In the genomic region with DNA sequence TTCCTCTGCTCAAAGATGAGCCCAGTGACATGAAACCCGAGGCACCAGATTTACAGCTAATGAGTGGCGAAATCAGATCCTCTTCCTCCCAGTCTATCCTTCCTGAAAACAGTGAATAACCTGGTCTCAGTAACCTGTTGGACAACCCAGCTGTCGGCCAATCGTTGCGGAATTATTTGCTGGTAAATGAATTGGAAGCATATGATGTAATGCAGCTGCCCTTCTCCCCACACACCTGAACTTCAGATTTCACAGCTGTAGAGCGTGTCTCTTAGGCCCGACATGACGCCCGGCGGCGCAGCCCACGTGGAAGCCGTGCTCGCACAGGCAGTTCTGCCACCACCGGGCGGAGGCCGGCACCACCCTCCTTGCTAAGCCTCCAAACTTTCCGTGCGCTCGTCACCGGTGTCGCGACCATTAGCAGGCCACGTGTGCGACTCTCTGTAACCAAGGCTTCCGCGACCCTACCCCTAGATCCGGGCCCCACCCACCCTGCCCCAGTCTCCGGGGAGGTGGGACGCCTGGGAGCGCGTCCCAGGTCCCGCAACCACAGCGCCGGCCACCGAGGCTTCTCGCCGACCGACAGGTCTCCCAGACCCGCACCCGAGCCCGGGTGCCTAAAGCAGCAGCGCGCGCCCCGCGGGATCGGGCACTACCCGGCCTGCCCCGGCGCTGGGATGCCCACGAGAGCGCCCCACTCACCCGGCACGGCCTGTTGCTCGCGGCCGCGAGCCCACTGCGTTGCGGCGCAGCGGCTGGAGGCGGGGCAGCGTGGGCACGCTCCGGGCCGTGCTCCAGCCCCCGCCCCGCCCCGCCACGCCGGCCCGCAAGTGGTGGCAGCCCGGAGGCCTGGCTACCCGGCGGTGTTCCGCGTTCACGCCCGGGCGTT, we compare ENCODE assay signal across 8 cellular contexts. TPM values are rescaled to one million over a fixed set of nuclear protein-coding genes. Genes with fewer than 3 reads are reported as not detected.
A peak's percentile ranks its signal among the peaks of the same experiment; 100 is the strongest.
DNase-seq lines count a peak whose midpoint lies in the region; TF ChIP-seq lines count a peak whose summit lies in the region.

Gene RIOX2 (minus strand): TSS at position 753 of the 889 bp plus-strand sequence. CDS start 4,838 bp downstream, outside the sequence.

- H3K9me3 ChIP-seq in hepatocyte (ENCODE audit: low read depth): no peaks in the 10 kb centered on the region

- 2% methylated on average over 65 of the region's 82 CpGs for WGBS in hepatocyte (ENCODE audit: low lambda C conversion rate, missing lambda C conversion rate)

- peak within 1 kb of the TSS; percentile 89 for H3K27ac Mint-ChIP-seq in HFFc6

- H3K9me3 Mint-ChIP-seq in HFFc6: no peaks in the 10 kb centered on the region

- no peaks in the 10 kb centered on the region for H4K20me1 ChIP-seq in hepatocyte (ENCODE audit: insufficient read depth, poor library complexity, severe bottlenecking)

- no peaks in the 10 kb centered on the region for H3K27me3 ChIP-seq in hepatocyte

- no peaks in the 10 kb centered on the region for H3K9me2 ChIP-seq in hepatocyte (replicated peaks; ENCODE audit: insufficient read depth)

- H3K27ac ChIP-seq in hepatocyte: peak within 1 kb of the TSS; percentile 86

- H3K36me3 ChIP-seq in hepatocyte (replicated peaks; ENCODE audit: insufficient read depth, low read depth): no peaks in the 10 kb centered on the region

- DNase-seq in GM12865 (ENCODE audit: low read depth) (peak; percentile 89), HFFc6 (peak; percentile 57), NB4 (ENCODE audit: low read depth) (peak; percentile 82), T-helper 2 cell (peak; percentile 47 to 93 (median 67)), anterior cingulate cortex (lab: John Stamatoyannopoulos, UW) (peak in 54 of 58 donors; percentile 32 to 82 (median 64)), hepatocyte (ENCODE audit: low spot score) (peak; percentile 87), retinal pigment epithelial cell (ENCODE audit: low read depth) (peak; percentile 19), cortex of kidney (lab: John Stamatoyannopoulos, UW) (no peak)

- H2AFZ ChIP-seq in hepatocyte: peak within 1 kb of the TSS; percentile 87

- H3K4me2 ChIP-seq in hepatocyte: peak within 1 kb of the TSS; percentile 92

- H3K4me1 Mint-ChIP-seq in HFFc6 (ENCODE audit: low read depth): peaks cover 40% of the 10 kb centered on the region

- peaks cover 1% of the 10 kb centered on the region; the same call in 1 of the 2 replicates for H3K27me3 Mint-ChIP-seq in HFFc6 (ENCODE audit: insufficient read depth)

- peak within 1 kb of the TSS; percentile 93 for H3K4me3 Mint-ChIP-seq in HFFc6

- peak within 1 kb of the TSS; percentile 92 for H3K4me3 ChIP-seq in GM12865 (ENCODE audit: low read depth, low read length)
- H3K4me3 ChIP-seq in NB4 (ENCODE audit: low read depth, low read length): peak within 1 kb of the TSS; percentile 76
- peak within 1 kb of the TSS; percentile 84 for H3K4me3 ChIP-seq in hepatocyte
- peak within 1 kb of the TSS; percentile 59 for H3K4me3 ChIP-seq in retinal pigment epithelial cell (ENCODE audit: low read length)

- peak; percentile 44 for TF ChIP-seq POLR2A in NB4 (IDR thresholded peaks at IDR 0.05; ENCODE audit: extremely low read depth, insufficient read length)

- H3K36me3 Mint-ChIP-seq in HFFc6 (ENCODE audit: low read depth): 0 out of 2 replicates have a peak, but pooled peaks cover 6% of the 10 kb centered on the region

- H3K4me1 ChIP-seq in hepatocyte (ENCODE audit: insufficient read depth): peaks cover 14% of the 10 kb centered on the region

- peaks cover 40% of the 10 kb centered on the region for H3K79me2 ChIP-seq in hepatocyte

- TF ChIP-seq CTCF in GM12865 (IDR thresholded peaks at IDR 0.05; ENCODE audit: insufficient read depth, low read depth, low read length, missing control alignments) (peak; percentile 3), HFFc6 (IDR thresholded peaks at IDR 0.05) (peak; percentile 20; the same call in 1 of the 2 replicates), NB4 (IDR thresholded peaks at IDR 0.05; ENCODE audit: low read depth, low read length) (no peak), hepatocyte (IDR thresholded peaks at IDR 0.05; ENCODE audit: poor library complexity) (no peak), retinal pigment epithelial cell (conservative IDR thresholded peaks at IDR 0.05; ENCODE audit: low read depth, low read length) (peak; percentile 9)

RNA-seq across cellular contexts. Expression of gene RIOX2, which starts in this region (rescaled TPM):
- total RNA-seq in HFFc6 (2021; fragmentation: NEBNext Ultra II Directional; extraction: Animal tissue kit (Norgen Biotek cat#: 25700)): 10 to 100 TPM; 27.3 to 38.4 (median 31.3) TPM
- total RNA-seq in hepatocyte: 26.0 and 26.2 TPM in 2 replicates
- polyA plus RNA-seq in hepatocyte: 14.7 and 15.5 TPM in 2 replicates

Comparison
In these comparisons a context has a peak if more than half of its experiments do, and no peak if none do; other contexts are left out.
1. CTCF ChIP-seq: peak in GM12865 (single experiment), HFFc6 (single experiment) and retinal pigment epithelial cell (single experiment); none in NB4 (single experiment) and hepatocyte (single experiment).
2. Peak in every context shown above with its lines, with median percentiles within 50 percentile points of each other: H3K4me3 ChIP-seq.